9 cellular contexts compared by ENCODE assay signal in genomic region chr5:138706655-138707480, GRCh38. TPM values are rescaled to one million over a fixed set of nuclear protein-coding genes. Genes with fewer than 3 reads are reported as not detected.
DNase-seq lines count a peak whose midpoint lies in the region; ATAC-seq and TF ChIP-seq lines count a peak whose summit lies in the region.
"Had no signal": no experiment of that assay in that cellular context is flagged by ENCODE, and none has a peak within 500 bp of the region (broad histone marks: within the 10 kb centered on the region; RNA-seq: fewer than 3 reads in every experiment).

No MANE protein-coding gene starts in this region.

- intact Hi-C loops in activated naive CD4-positive, alpha-beta T cell treated with anti-CD3 and anti-CD28 coated beads for 36 hours (cut with micrococcal nuclease) = no loop called here

- no peak overlapping the region for H3K27ac ChIP-seq in H9 (ENCODE audit: insufficient read length, low read depth, low read length)
- H3K27ac ChIP-seq in SJSA1 = peak overlapping the region; percentile 13; the same call in 1 of the 2 replicates
- H3K27ac ChIP-seq: Peyer's patch had no signal

- H3K79me1 ChIP-seq in H9 (ENCODE audit: insufficient read depth, low read depth, low read length, poor library complexity, severe bottlenecking) = no peaks in the 10 kb centered on the region

- H3K56ac ChIP-seq in H9 (ENCODE audit: insufficient read length, low read depth, low read length) = no peak overlapping the region

- H3K4me1 Mint-ChIP-seq in H9 (peaks cover 43 to 60% of the 10 kb centered on the region in 2 experiments), glutamatergic neuron (ENCODE audit: low read depth, unreplicated experiment) (peaks cover 54% of the 10 kb centered on the region)
- H3K4me1 Mint-ChIP-seq in activated naive CD4-positive, alpha-beta T cell treated with anti-CD3 and anti-CD28 coated beads for 36 hours (ENCODE audit: low read depth) = no peaks in the 10 kb centered on the region

- no peak overlapping the region for H3T11ph ChIP-seq in H9 (ENCODE audit: low read length)

- H3K9me3 ChIP-seq in H9 (ENCODE audit: control insufficient read depth, low read depth, low read length) = no peaks in the 10 kb centered on the region
- no peaks in the 10 kb centered on the region for H3K9me3 ChIP-seq in SJSA1 (replicated peaks)
- H3K9me3 ChIP-seq: Peyer's patch had no signal

- no peak for TF ChIP-seq CTCF in H9 (conservative IDR thresholded peaks at IDR 0.05)
- TF ChIP-seq CTCF in glutamatergic neuron (IDR thresholded peaks at IDR 0.05; ENCODE audit: partially characterized antibody, unreplicated experiment) = no peak

- no peak overlapping the region for H2BK120ac ChIP-seq in H9 (ENCODE audit: low read depth, low read length, poor library complexity, severe bottlenecking)

- H3K23ac ChIP-seq in H9 (ENCODE audit: insufficient read length, low read depth, low read length) = no peak overlapping the region

- H2BK12ac ChIP-seq in H9 (ENCODE audit: insufficient read length, low read depth, low read length) = no peak overlapping the region

- H3K27me3 Mint-ChIP-seq in H9 (ENCODE audit: low read depth) = no peaks in the 10 kb centered on the region; the same call in 1 of the 2 replicates
- H3K27me3 Mint-ChIP-seq in glutamatergic neuron (ENCODE audit: unreplicated experiment) = peaks cover 6% of the 10 kb centered on the region
- H3K27me3 Mint-ChIP-seq in activated naive CD4-positive, alpha-beta T cell treated with anti-CD3 and anti-CD28 coated beads for 36 hours (ENCODE audit: low read depth) = peaks cover 33% of the 10 kb centered on the region

- H3K36me3 Mint-ChIP-seq in H9 (ENCODE audit: insufficient read depth in 1 of 3, low read depth in 3 of 3) (no peaks in the 10 kb centered on the region), glutamatergic neuron (ENCODE audit: unreplicated experiment) (no peaks in the 10 kb centered on the region)
- no peaks in the 10 kb centered on the region for H3K36me3 Mint-ChIP-seq in activated naive CD4-positive, alpha-beta T cell treated with anti-CD3 and anti-CD28 coated beads for 36 hours (ENCODE audit: low read depth)

- H3K4me1 ChIP-seq in H9 (ENCODE audit: insufficient read depth, low read length) = peaks cover 14% of the 10 kb centered on the region; the same call in 1 of the 2 replicates
- peaks cover 12% of the 10 kb centered on the region for H3K4me1 ChIP-seq in SJSA1 (replicated peaks)
- H3K4me1 ChIP-seq: Peyer's patch had no signal

- H3K23me2 ChIP-seq in H9 (ENCODE audit: insufficient read length, low read depth, low read length, poor library complexity, severe bottlenecking) = no peaks in the 10 kb centered on the region

- no peak overlapping the region for H3K18ac ChIP-seq in H9 (ENCODE audit: insufficient read length, low read depth, low read length)

- H2BK20ac ChIP-seq in H9 (ENCODE audit: low read depth, low read length, poor library complexity, severe bottlenecking) = no peak overlapping the region

- H3K4me3 Mint-ChIP-seq in H9 (no peak overlapping the region), glutamatergic neuron (ENCODE audit: unreplicated experiment) (no peak overlapping the region)
- no peak overlapping the region for H3K4me3 Mint-ChIP-seq in activated naive CD4-positive, alpha-beta T cell treated with anti-CD3 and anti-CD28 coated beads for 36 hours

- H2AFZ ChIP-seq in H9 (ENCODE audit: low read length) = no peak overlapping the region

- H4K91ac ChIP-seq in H9 (ENCODE audit: insufficient read length, low read depth, low read length) = no peak overlapping the region

- H3K4ac ChIP-seq in H9 (ENCODE audit: low read depth, low read length) = no peak overlapping the region

- DNase-seq in H9 (peak; percentile 46), SJSA1 (ENCODE audit: low read depth in 1 of 2, low spot score in 2 of 2) (peak; percentile 57 to 68), glutamatergic neuron (no peak), smooth muscle cell of the brain vasculature (ENCODE audit: low read depth, low spot score) (peak; percentile 53), NCI-H187 (lab: John Stamatoyannopoulos, UW) (no peak)
- DNase-seq in activated naive CD4-positive, alpha-beta T cell treated with anti-CD3 and anti-CD28 coated beads for 36 hours = no peak
- DNase-seq: NCI-H1048, Peyer's patch had no signal

- H3K4me2 ChIP-seq in H9 (ENCODE audit: insufficient read depth, insufficient read length, low read length) = no peak overlapping the region

- no peaks in the 10 kb centered on the region for H3K36me3 ChIP-seq in SJSA1
- H3K36me3 ChIP-seq: Peyer's patch had no signal

- no peak overlapping the region for H4K8ac ChIP-seq in H9 (replicated peaks; ENCODE audit: insufficient read length, low read depth, low read length)

- H3K9me3 Mint-ChIP-seq in H9 (no peaks in the 10 kb centered on the region), glutamatergic neuron (ENCODE audit: unreplicated experiment) (peaks cover 10% of the 10 kb centered on the region)
- H3K9me3 Mint-ChIP-seq in activated naive CD4-positive, alpha-beta T cell treated with anti-CD3 and anti-CD28 coated beads for 36 hours = no peaks in the 10 kb centered on the region

- no peak overlapping the region for H3K9ac ChIP-seq in H9 (ENCODE audit: extremely low read depth, insufficient read length, low read length)

- no CpG with 5 or more reads among the region's 10 CpGs for WGBS in H9 (ENCODE audit: extremely low coverage, insufficient read length, low lambda C conversion rate)

- no peak overlapping the region for H2AK5ac ChIP-seq in H9 (ENCODE audit: insufficient read length, low read length)

- no peaks in the 10 kb centered on the region for H4K20me1 ChIP-seq in H9 (ENCODE audit: control insufficient read depth, insufficient read depth, insufficient read length)

- H3K4me3 ChIP-seq in SJSA1 = no peak overlapping the region
- H3K4me3 ChIP-seq: Peyer's patch had no signal

- no peak overlapping the region for H2BK5ac ChIP-seq in H9 (ENCODE audit: insufficient read length, low read length)

- no peak overlapping the region for H2BK15ac ChIP-seq in H9 (ENCODE audit: low read depth, low read length)

- H4K5ac ChIP-seq in H9 (ENCODE audit: insufficient read length, low read depth, low read length) = no peak overlapping the region

- H3K27ac Mint-ChIP-seq in H9 (peak overlapping the region in 1 of 3 experiments; percentile 15; a peak in 2 of 7 replicates), glutamatergic neuron (ENCODE audit: unreplicated experiment) (peak overlapping the region; percentile 80)
- no peak overlapping the region for H3K27ac Mint-ChIP-seq in activated naive CD4-positive, alpha-beta T cell treated with anti-CD3 and anti-CD28 coated beads for 36 hours

- ATAC-seq in HG03045 (IDR thresholded peaks at IDR 0.05; ENCODE audit: unreplicated experiment) = no peak

- no peak overlapping the region for H3K14ac ChIP-seq in H9 (ENCODE audit: insufficient read depth, low read length)

- H3K27me3 ChIP-seq in H9 (ENCODE audit: insufficient read depth, low read length) (no peaks in the 10 kb centered on the region), SJSA1 (replicated peaks) (no peaks in the 10 kb centered on the region)
- H3K27me3 ChIP-seq: Peyer's patch had no signal

- no peaks in the 10 kb centered on the region for H3K79me2 ChIP-seq in H9 (ENCODE audit: insufficient read depth, low read length)

- CTCF ChIA-PET in activated naive CD4-positive, alpha-beta T cell treated with anti-CD3 and anti-CD28 coated beads for 36 hours (lab: Charles Lee) = interaction anchor here (0.6 kb wide), 1 partner anchor 1197 kb away, joined by 5 read pairs; no protein-coding TSS in a partner anchor

RNA-seq across cellular contexts. Expression of gene CTNNA1, which starts 46.4 kb away (rescaled TPM):
- 354 and 378 TPM in 2 replicates for total RNA-seq in H9 (2021)
- total RNA-seq in SJSA1 (2014; rRNA removed; shearing (Covaris generic)) = 496 and 606 TPM in 2 replicates
- 598 TPM for total RNA-seq in glutamatergic neuron (ENCODE audit: unreplicated experiment)
- 10 to 100 TPM; 36.8 to 43.0 TPM for total RNA-seq in activated naive CD4-positive, alpha-beta T cell treated with anti-CD3 and anti-CD28 coated beads for 36 hours

Comparison
In these comparisons a context has a peak if more than half of its experiments do, and no peak if none do; other contexts are left out.
1. DNase-seq: peak in H9 (single experiment), SJSA1 (2 of 2) and smooth muscle cell of the brain vasculature (single experiment); none in glutamatergic neuron (single experiment), activated naive CD4-positive, alpha-beta T cell treated with anti-CD3 and anti-CD28 coated beads for 36 hours (single experiment) and NCI-H187 (0 of 2).